Comparison of ENCODE assay signal across 28 cellular contexts in the genomic region with DNA sequence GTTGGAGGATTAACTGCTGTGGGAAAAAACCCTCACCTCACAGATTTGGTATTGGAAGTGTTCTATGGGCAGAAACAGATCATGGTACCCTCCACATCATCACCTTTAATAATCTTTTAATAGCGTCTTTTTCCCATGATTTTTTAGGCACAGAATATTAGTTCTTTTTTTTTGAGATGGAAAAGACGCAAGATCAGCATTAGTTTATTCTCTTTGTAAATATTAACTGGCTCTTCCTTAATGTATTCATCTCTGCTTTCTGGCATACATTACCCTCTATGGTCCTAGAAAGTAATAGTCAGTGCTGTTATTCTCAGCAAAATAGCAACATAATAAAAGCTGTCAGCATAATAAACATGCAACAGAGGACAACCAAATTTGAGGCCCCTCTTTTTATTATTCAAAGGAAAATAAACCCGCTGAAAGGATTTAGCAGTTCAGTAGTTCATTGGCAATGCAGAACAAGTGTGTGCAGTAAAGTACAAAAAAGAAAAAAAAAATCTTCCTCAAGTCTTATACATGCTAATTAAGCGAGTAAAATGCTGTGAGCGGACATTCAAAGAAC. TPM values are rescaled to one million over a fixed set of nuclear protein-coding genes. Genes with fewer than 3 reads are reported as not detected.
"Had no signal": no experiment of that assay in that cellular context is flagged by ENCODE, and none has a peak within 500 bp of the region (broad histone marks: within the 10 kb centered on the region; RNA-seq: fewer than 3 reads in every experiment).

No MANE protein-coding gene starts in this region.

- ATAC-seq: effector memory CD8-positive, alpha-beta T cell; esophagus mucosa; gastrocnemius medialis; heart right ventricle; left cardiac atrium; left lung; left ventricle myocardium superior; lower lobe of right lung; mucosa of descending colon had no signal

- FAIRE-seq: endometrium, islet of Langerhans, keratinocyte had no signal

- H3K4me1 Mint-ChIP-seq: endodermal cell, mesothelial cell of epicardium, naive B cell had no signal

- H3K4me3 ChIP-seq: colonic mucosa, esophagus squamous epithelium, gastrocnemius medialis, heart right ventricle, left lung, lower lobe of right lung, mucosa of descending colon had no signal

- H3K4me1 ChIP-seq: colonic mucosa, esophagus squamous epithelium, gastrocnemius medialis, heart right ventricle, left lung, lower lobe of right lung had no signal

- DNase-seq: colonic mucosa; cortex of kidney; effector CD8-positive, alpha-beta T cell; effector memory CD8-positive, alpha-beta T cell; endodermal cell; erythroblast; esophagus squamous epithelium; foreskin fibroblast; foreskin melanocyte; gastrocnemius medialis; glutamatergic neuron; head of caudate nucleus; heart right ventricle; hippocampal formation; left cardiac atrium; left lung; left ventricle myocardium superior; lower lobe of right lung; mesenchymal stem cell; mucosa of descending colon; naive B cell had no signal

- H3K27me3 Mint-ChIP-seq: dendritic cell treated with granulocyte-macrophage colony-stimulating factor and Interleukin-4, amounts not matched to agents 40 ng/mL and 50 ng/mL, for 4 days; effector memory CD8-positive, alpha-beta T cell; naive B cell had no signal

- H3K27ac ChIP-seq: colonic mucosa, epithelial cell of prostate, esophagus squamous epithelium, gastrocnemius medialis, heart right ventricle, left lung, lower lobe of right lung had no signal

- H3K27ac Mint-ChIP-seq: dendritic cell treated with granulocyte-macrophage colony-stimulating factor and Interleukin-4, amounts not matched to agents 40 ng/mL and 50 ng/mL, for 4 days; effector memory CD8-positive, alpha-beta T cell; endodermal cell; mesothelial cell of epicardium; naive B cell had no signal

- H3K36me3 ChIP-seq: colonic mucosa, esophagus squamous epithelium, gastrocnemius medialis, heart right ventricle, left lung, lower lobe of right lung had no signal

- H3K4me3 Mint-ChIP-seq: dendritic cell treated with granulocyte-macrophage colony-stimulating factor and Interleukin-4, amounts not matched to agents 40 ng/mL and 50 ng/mL, for 4 days; effector memory CD8-positive, alpha-beta T cell; endodermal cell; mesothelial cell of epicardium; naive B cell had no signal

- H3K36me3 Mint-ChIP-seq: naive B cell had no signal

- H3K9me3 ChIP-seq: colonic mucosa, esophagus squamous epithelium, gastrocnemius medialis, heart right ventricle, left lung, lower lobe of right lung, mucosa of descending colon had no signal

- H3K27me3 ChIP-seq: colonic mucosa, gastrocnemius medialis, heart right ventricle, left lung had no signal

- H3K9me3 Mint-ChIP-seq: dendritic cell treated with granulocyte-macrophage colony-stimulating factor and Interleukin-4, amounts not matched to agents 40 ng/mL and 50 ng/mL, for 4 days; effector memory CD8-positive, alpha-beta T cell; endodermal cell; mesothelial cell of epicardium; naive B cell had no signal

RNA-seq across cellular contexts. Expression of a gene that starts 37.5 kb away (rescaled TPM):
- polyA plus RNA-seq: heart right ventricle, keratinocyte had no signal
